Comparison of ENCODE assay signal across 6 cellular contexts in genomic region chr3:123708531-123708930, GRCh38.
"Had no signal": no experiment of that assay in that cellular context is flagged by ENCODE, and none has a peak within 500 bp of the region (broad histone marks: within the 10 kb centered on the region; RNA-seq: fewer than 3 reads in every experiment).

No MANE protein-coding gene starts in this region.

- H2AFZ ChIP-seq: GM23248 had no signal

- DNase-seq: GM23248, GOT3, H9, HCEC 1CT, IMR-90 had no signal

- H3K9ac ChIP-seq: GM23248 had no signal

- H3K27ac Mint-ChIP-seq: H9 had no signal

- H3K4me3 Mint-ChIP-seq: H9 had no signal

- H3K27ac ChIP-seq: GM23248 had no signal

- ATAC-seq: K562 had no signal

- H3K4me3 ChIP-seq: GM23248, K562 had no signal

- H3K9me3 Mint-ChIP-seq: H9 had no signal
